ENCODE assay signal across 8 cellular contexts in genomic region chr6:27545271-27546046, GRCh38.
DNase-seq lines count a peak whose midpoint lies in the region; ATAC-seq, FAIRE-seq and TF ChIP-seq lines count a peak whose summit lies in the region.

No MANE protein-coding gene starts in this region.

- peaks cover 2 to 80% (median 42%) of the 10 kb centered on the region in 11 donors for H3K9me3 Mint-ChIP-seq in naive thymus-derived CD4-positive, alpha-beta T cell

- intact Hi-C loops in naive thymus-derived CD4-positive, alpha-beta T cell (cut with micrococcal nuclease), result loop anchor here in 1 of 2 donors (5.0 kb wide), 1 partner anchor 122 kb away; no protein-coding TSS in a partner anchor

- FAIRE-seq in GM12892 (lab: Jason Lieb, UNC), result peak; percentile 21

- no peak for DNase-seq in GM12892 (ENCODE audit: insufficient read length)
- DNase-seq in amniotic epithelial cell (ENCODE audit: low read depth), result peak; percentile 53
- DNase-seq in naive thymus-derived CD4-positive, alpha-beta T cell, result peak in 1 of 9 donors; percentile 42
- DNase-seq in anterior cingulate cortex (lab: John Stamatoyannopoulos, UW), result no peak
- no peak for DNase-seq in SIG-M5 treated with dmso at 0.1 percent for 504 hours (lab: John Stamatoyannopoulos, UW; ENCODE audit: unreplicated experiment)
- DNase-seq in NCI-H2196 treated with DMSO at 0.1 percent for 48 hours (lab: John Stamatoyannopoulos, UW; ENCODE audit: unreplicated experiment), result no peak

- peaks cover 90 to 95% (median 92%) of the 10 kb centered on the region in 5 donors for H3K27me3 Mint-ChIP-seq in naive thymus-derived CD4-positive, alpha-beta T cell

- no peak for TF ChIP-seq POLR2A in GM12892 (IDR thresholded peaks at IDR 0.05; ENCODE audit: low read depth, low read length)
- TF ChIP-seq POLR2A in GM18505 (IDR thresholded peaks at IDR 0.05; ENCODE audit: borderline replicate concordance, extremely low read depth, insufficient read depth, insufficient read length), result no peak

- peaks cover 0 to 22% (median 5%) of the 10 kb centered on the region in 5 donors for H3K36me3 Mint-ChIP-seq in naive thymus-derived CD4-positive, alpha-beta T cell

- POLR2A ChIA-PET in naive thymus-derived CD4-positive, alpha-beta T cell (lab: Charles Lee), result no interaction called here

- peak overlapping the region in 7 of 10 donors; percentile 21 to 65 (median 25) for H3K4me3 Mint-ChIP-seq in naive thymus-derived CD4-positive, alpha-beta T cell

- no peak for ATAC-seq in naive thymus-derived CD4-positive, alpha-beta T cell
- no peak for ATAC-seq in GM18505 (IDR thresholded peaks at IDR 0.05; ENCODE audit: unreplicated experiment)

- CTCF ChIA-PET in naive thymus-derived CD4-positive, alpha-beta T cell (lab: Charles Lee), result no interaction called here

- H3K27ac ChIP-seq in HUES48 (ENCODE audit: low read depth, low read length), result no peak overlapping the region
- no peak overlapping the region for H3K27ac ChIP-seq in naive thymus-derived CD4-positive, alpha-beta T cell (ENCODE audit: low read depth, low read length)

- H3K36me3 ChIP-seq in HUES48 (ENCODE audit: control insufficient read depth, insufficient read depth, low read length), result no peaks in the 10 kb centered on the region
- no peaks in the 10 kb centered on the region for H3K36me3 ChIP-seq in naive thymus-derived CD4-positive, alpha-beta T cell (ENCODE audit: control insufficient read depth in 2 of 3, insufficient read depth in 3 of 3, low read length in 3 of 3)

- no peaks in the 10 kb centered on the region for H3K9me3 ChIP-seq in HUES48 (ENCODE audit: control insufficient read depth, insufficient read depth, low read length)
- H3K9me3 ChIP-seq in naive thymus-derived CD4-positive, alpha-beta T cell (ENCODE audit: control insufficient read depth in 2 of 3, low read length in 3 of 3), result peaks cover 0 to 26% (median 6%) of the 10 kb centered on the region in 3 experiments

- peaks cover 0 to 28% (median 14%) of the 10 kb centered on the region in 7 donors for H3K4me1 Mint-ChIP-seq in naive thymus-derived CD4-positive, alpha-beta T cell

- H3K9ac ChIP-seq in HUES48 (ENCODE audit: low read depth, low read length), result 0 out of 2 replicates have a peak overlapping the region, but pooled peaks have one; percentile 56

- H3K27ac Mint-ChIP-seq in naive thymus-derived CD4-positive, alpha-beta T cell, result peak overlapping the region in 2 of 9 donors; percentile 46

- 0 out of 2 replicates have a peak, but pooled peaks cover 2% of the 10 kb centered on the region for H3K4me1 ChIP-seq in HUES48 (ENCODE audit: control insufficient read depth, insufficient read depth, low read length)
- peaks cover 0 to 5% of the 10 kb centered on the region in 2 donors for H3K4me1 ChIP-seq in naive thymus-derived CD4-positive, alpha-beta T cell (ENCODE audit: control insufficient read depth in 2 of 2, insufficient read depth in 2 of 2, low read length in 2 of 2)

- H3K27me3 ChIP-seq in HUES48 (ENCODE audit: control insufficient read depth, insufficient read depth, low read length), result peaks cover 4% of the 10 kb centered on the region; the same call in 1 of the 2 replicates
- H3K27me3 ChIP-seq in naive thymus-derived CD4-positive, alpha-beta T cell (ENCODE audit: control insufficient read depth in 2 of 2, insufficient read depth in 2 of 2, low read length in 2 of 2), result peaks cover 27 to 61% of the 10 kb centered on the region in 2 donors

- H3K4me3 ChIP-seq in HUES48 (ENCODE audit: low read depth, low read length), result peak overlapping the region; percentile 90
- H3K4me3 ChIP-seq in naive thymus-derived CD4-positive, alpha-beta T cell (ENCODE audit: low read length), result no peak overlapping the region
